ENCODE assay signal across 8 cellular contexts in genomic region chr20:36384022-36384619, GRCh38.
A peak's percentile ranks its signal among the peaks of the same experiment; 100 is the strongest.
DNase-seq lines count a peak whose midpoint lies in the region; ATAC-seq and TF ChIP-seq lines count a peak whose summit lies in the region.

No MANE protein-coding gene starts in this region.

- no peaks in the 10 kb centered on the region for H3K36me3 Mint-ChIP-seq in Calu3 (ENCODE audit: insufficient read depth, unreplicated experiment)

- intact Hi-C loops in Calu3 (cut with micrococcal nuclease; ENCODE audit: unreplicated experiment): no loop called here

- TF ChIP-seq CTCF in Calu3 (IDR thresholded peaks at IDR 0.05; ENCODE audit: unreplicated experiment) (no peak), LNCaP clone FGC (IDR thresholded peaks at IDR 0.05; ENCODE audit: control insufficient read depth, extremely low read depth, insufficient read depth) (no peak)

- no peak for ATAC-seq in HG03342 (IDR thresholded peaks at IDR 0.05; ENCODE audit: unreplicated experiment)

- no peak overlapping the region for H3K27ac Mint-ChIP-seq in Calu3 (ENCODE audit: unreplicated experiment)

- no peak overlapping the region for H3K4me3 ChIP-seq in LNCaP clone FGC (ENCODE audit: low read depth, low read length)

- no TSS peak for BruUV-seq in Calu3 (replicated peaks; lab: Mats Ljungman, UMichigan)

- H3K4me3 Mint-ChIP-seq in Calu3 (ENCODE audit: low read depth, unreplicated experiment): no peak overlapping the region

- in situ Hi-C loops in G401 (cut with HindIII; ENCODE audit: low sequenced_read_pairs): no loop called here

- no peaks in the 10 kb centered on the region for H3K4me1 Mint-ChIP-seq in Calu3 (ENCODE audit: low read depth, unreplicated experiment)

- no peak overlapping the region for H3K27ac ChIP-seq in substantia nigra (ENCODE audit: low read depth, low read length, poor library complexity, severe bottlenecking)

- CTCF ChIA-PET in Calu3 (lab: Charles Lee): interaction anchor here (0.6 kb wide), 1 partner anchor 126 kb away, joined by 5 read pairs; no protein-coding TSS in a partner anchor

- H3K27me3 Mint-ChIP-seq in Calu3 (ENCODE audit: unreplicated experiment): peaks cover 86% of the 10 kb centered on the region

- DNase-seq in Calu3: peak; percentile 60
- peak; percentile 3 for DNase-seq in LNCaP clone FGC (ENCODE audit: low read depth)
- DNase-seq in activated CD8-positive, alpha-beta memory T cell treated with anti-CD3 and anti-CD28 coated beads, Interleukin-2, amount 50 U/mL, for 48 hours: peak; percentile 70
- DNase-seq in islet precursor cell: peak; percentile 87
- no peak for DNase-seq in NCI-H1417 (lab: John Stamatoyannopoulos, UW)
- DNase-seq in substantia nigra (lab: John Stamatoyannopoulos, UW): no peak
- DNase-seq in G401 (ENCODE audit: low spot score): no peak

- H3K9me3 Mint-ChIP-seq in Calu3 (ENCODE audit: low read depth, unreplicated experiment): no peaks in the 10 kb centered on the region

Comparison
In these comparisons a context has a peak if more than half of its experiments do, and no peak if none do; other contexts are left out.
1. DNase-seq: peak in Calu3 (single experiment), LNCaP clone FGC (single experiment), activated CD8-positive, alpha-beta memory T cell treated with anti-CD3 and anti-CD28 coated beads, Interleukin-2, amount 50 U/mL, for 48 hours (single experiment) and islet precursor cell (single experiment); none in NCI-H1417 (0 of 3), substantia nigra (0 of 49) and G401 (single experiment).